8 cellular contexts compared by ENCODE assay signal in the genomic region with DNA sequence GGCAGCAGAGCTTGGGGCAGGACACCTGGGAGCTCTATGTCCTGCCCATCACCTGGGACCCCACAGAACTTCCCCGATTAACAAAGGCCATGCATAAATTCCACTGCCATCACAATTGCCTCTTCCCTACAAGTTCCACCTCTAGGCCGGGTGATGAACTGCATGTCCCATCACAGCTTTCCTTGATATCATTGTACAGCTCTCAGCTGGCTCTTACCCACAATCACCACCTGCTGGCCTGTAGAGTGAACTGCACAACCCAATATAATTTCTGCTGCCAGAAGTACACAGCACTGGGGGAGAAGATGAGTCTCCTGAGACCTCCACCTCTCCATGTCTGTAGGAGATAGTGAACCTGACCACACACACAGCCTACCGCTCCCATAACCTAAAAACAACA.
DNase-seq lines count a peak whose midpoint lies in the region; ATAC-seq and TF ChIP-seq lines count a peak whose summit lies in the region.

No MANE protein-coding gene starts in this region.

- no peak overlapping the region for H2AFZ ChIP-seq in MM.1S (ENCODE audit: low read length)

- intact Hi-C loops in heart right ventricle (cut with DNase I): no loop called here
- intact Hi-C loops in CD4-positive, alpha-beta memory T cell (cut with micrococcal nuclease): no loop called here

- H3K4me3 ChIP-seq in cardiac muscle cell: no peak overlapping the region
- no peak overlapping the region for H3K4me3 ChIP-seq in heart right ventricle
- H3K4me3 ChIP-seq in MM.1S (ENCODE audit: low read length): no peak overlapping the region
- no peak overlapping the region for H3K4me3 ChIP-seq in CD4-positive, alpha-beta memory T cell (ENCODE audit: low read length in 2 of 2)

- H3K79me2 ChIP-seq in MM.1S (ENCODE audit: low read length): no peaks in the 10 kb centered on the region

- H3K9ac ChIP-seq in MM.1S (ENCODE audit: low read length): no peak overlapping the region

- H3K9me3 Mint-ChIP-seq in CD4-positive, alpha-beta memory T cell: peaks cover 4 to 54% (median 11%) of the 10 kb centered on the region in 8 donors

- H3K27me3 ChIP-seq in cardiac muscle cell (no peaks in the 10 kb centered on the region), heart right ventricle (no peaks in the 10 kb centered on the region), MM.1S (replicated peaks; ENCODE audit: insufficient read depth, low read length) (no peaks in the 10 kb centered on the region)
- no peaks in the 10 kb centered on the region for H3K27me3 ChIP-seq in CD4-positive, alpha-beta memory T cell (ENCODE audit: insufficient read depth, low read length)

- no peak overlapping the region for H3K4me3 Mint-ChIP-seq in CD4-positive, alpha-beta memory T cell

- TF ChIP-seq CTCF in cardiac muscle cell (IDR thresholded peaks at IDR 0.05; ENCODE audit: low read depth, low read length) (peak; percentile 2), heart right ventricle (IDR thresholded peaks at IDR 0.05) (peak in 1 of 9 donors; percentile 13), MM.1S (IDR thresholded peaks at IDR 0.05; ENCODE audit: low read length) (peak; percentile 83)

- no peak for ATAC-seq in heart right ventricle
- ATAC-seq in HG02623 (IDR thresholded peaks at IDR 0.05; ENCODE audit: unreplicated experiment): peak; percentile 100

- H3K9me3 ChIP-seq in cardiac muscle cell (ENCODE audit: low read depth) (no peaks in the 10 kb centered on the region), heart right ventricle (peaks cover 0 to 54% (median 23%) of the 10 kb centered on the region in 11 donors), MM.1S (replicated peaks; ENCODE audit: insufficient read depth, low read length) (no peaks in the 10 kb centered on the region)
- H3K9me3 ChIP-seq in CD4-positive, alpha-beta memory T cell (ENCODE audit: control insufficient read depth in 1 of 2, low read length in 2 of 2): no peaks in the 10 kb centered on the region

- no peaks in the 10 kb centered on the region for H3K9me2 ChIP-seq in MM.1S (replicated peaks; ENCODE audit: insufficient read depth, low read length)

- H3K4me2 ChIP-seq in MM.1S (ENCODE audit: low read depth, low read length): no peak overlapping the region

- WGBS in heart right ventricle, 2 donors: 65 to 69% methylated on average over 3 of the region's 3 CpGs

- H3F3A ChIP-seq in MM.1S (ENCODE audit: insufficient read depth, low read length): no peaks in the 10 kb centered on the region

- H3K4me1 ChIP-seq in cardiac muscle cell (ENCODE audit: low read depth): no peaks in the 10 kb centered on the region
- no peaks in the 10 kb centered on the region for H3K4me1 ChIP-seq in heart right ventricle
- H3K4me1 ChIP-seq in MM.1S (ENCODE audit: low read length): no peaks in the 10 kb centered on the region
- no peaks in the 10 kb centered on the region for H3K4me1 ChIP-seq in CD4-positive, alpha-beta memory T cell (ENCODE audit: insufficient read depth, low read length)

- no peaks in the 10 kb centered on the region for H3K4me1 Mint-ChIP-seq in CD4-positive, alpha-beta memory T cell

- no peak overlapping the region for H3K27ac Mint-ChIP-seq in CD4-positive, alpha-beta memory T cell

- H3K27ac ChIP-seq in cardiac muscle cell (no peak overlapping the region), heart right ventricle (no peak overlapping the region), MM.1S (ENCODE audit: low read length) (no peak overlapping the region)
- no peak overlapping the region for H3K27ac ChIP-seq in CD4-positive, alpha-beta memory T cell (ENCODE audit: low read depth, low read length)

- no peaks in the 10 kb centered on the region for H3K27me3 Mint-ChIP-seq in CD4-positive, alpha-beta memory T cell

- H3K36me3 ChIP-seq in cardiac muscle cell (no peaks in the 10 kb centered on the region), heart right ventricle (no peaks in the 10 kb centered on the region), MM.1S (replicated peaks; ENCODE audit: insufficient read depth, low read length) (no peaks in the 10 kb centered on the region)
- H3K36me3 ChIP-seq in CD4-positive, alpha-beta memory T cell (ENCODE audit: insufficient read depth, low read length): no peaks in the 10 kb centered on the region

- peak in 1 of 2 donors; percentile 11 for DNase-seq in cardiac muscle cell (ENCODE audit: low read depth in 1 of 2, low spot score in 1 of 2)
- no peak for DNase-seq in heart right ventricle
- peak; percentile 50 for DNase-seq in MM.1S
- peak; percentile 16 for DNase-seq in epidermal melanocyte (ENCODE audit: insufficient read length, low spot score)
- no peak for DNase-seq in dermis blood vessel endothelial cell
- DNase-seq in dedifferentiated amniotic fluid mesenchymal stem cell (ENCODE audit: extremely low spot score): no peak
- DNase-seq in CD4-positive, alpha-beta memory T cell: no peak

- H3K36me3 Mint-ChIP-seq in CD4-positive, alpha-beta memory T cell: no peaks in the 10 kb centered on the region

- no peaks in the 10 kb centered on the region for H4K20me1 ChIP-seq in MM.1S (ENCODE audit: insufficient read depth, low read length)

- POLR2A ChIA-PET in CD4-positive, alpha-beta memory T cell (lab: Charles Lee; ENCODE audit: partially characterized antibody): no interaction called here

- CTCF ChIA-PET in CD4-positive, alpha-beta memory T cell (lab: Charles Lee; ENCODE audit: partially characterized antibody): no interaction called here

Comparison
In these comparisons a context has a peak if more than half of its experiments do, and no peak if none do; other contexts are left out.
1. DNase-seq: peak in MM.1S (single experiment) and epidermal melanocyte (single experiment); none in heart right ventricle (0 of 2), dermis blood vessel endothelial cell (single experiment), dedifferentiated amniotic fluid mesenchymal stem cell (single experiment) and CD4-positive, alpha-beta memory T cell (0 of 5).